8 cellular contexts compared by ENCODE assay signal in the genomic region with DNA sequence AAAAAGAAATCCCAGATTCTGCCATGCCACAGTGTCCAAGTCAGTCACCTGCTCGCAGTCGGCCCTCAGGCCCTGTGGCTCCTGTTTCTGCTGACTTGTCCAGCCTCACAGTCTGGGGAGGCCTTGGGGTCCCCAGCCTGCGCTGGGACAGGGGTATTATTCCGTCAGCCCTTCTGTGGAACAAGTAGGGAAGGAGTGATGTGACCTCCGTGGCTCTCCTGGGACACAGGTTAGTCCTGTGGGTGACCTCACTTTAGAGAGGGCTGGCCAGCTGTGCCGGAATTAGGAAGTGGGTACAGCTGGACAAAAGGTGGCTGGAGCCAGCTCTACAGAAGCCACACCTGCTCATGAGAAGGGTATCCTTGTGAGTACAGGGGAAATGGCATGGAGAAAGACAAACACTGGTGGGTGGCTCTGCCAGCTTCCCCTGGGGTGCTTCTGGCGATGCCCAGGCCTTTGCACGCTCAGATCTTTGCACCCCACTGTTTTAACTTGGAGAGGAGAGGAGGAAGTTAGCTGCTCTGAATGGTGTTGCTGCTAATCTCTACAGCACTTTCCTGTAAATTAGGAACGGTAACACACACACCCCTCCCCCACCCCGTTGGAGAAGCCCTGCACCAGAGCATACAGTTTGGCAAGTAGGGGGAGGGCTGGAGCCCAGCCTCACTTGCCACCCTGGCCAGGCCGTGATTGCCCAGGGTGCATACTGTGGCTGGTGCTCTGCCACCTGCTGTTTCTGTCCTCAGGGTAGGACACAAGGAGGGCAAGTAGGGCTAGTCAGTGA. TPM values are rescaled to one million over a fixed set of nuclear protein-coding genes. Genes with fewer than 3 reads are reported as not detected.
DNase-seq lines count a peak whose midpoint lies in the region; ATAC-seq and TF ChIP-seq lines count a peak whose summit lies in the region.
"Not testable (repeated sequence)": the region's sequence is repeated elsewhere in the genome, so short reads cannot be mapped to it uniquely, and the experiment has no call there.

No MANE protein-coding gene starts in this region.

- H3K9me3 ChIP-seq in OCI-LY7 (ENCODE audit: low read length); mesenchymal stem cell (ENCODE audit: control insufficient read depth, low read length): not testable (repeated sequence)

- H3K79me2 ChIP-seq in OCI-LY7 (ENCODE audit: insufficient read depth, low read depth, low read length): not testable (repeated sequence)

- DNase-seq in COR-L47 (lab: John Stamatoyannopoulos, UW) (peak; percentile 79), HT-29 (ENCODE audit: low spot score) (peak; percentile 59), NCI-H2081 (lab: John Stamatoyannopoulos, UW) (peak; percentile 79 to 96), OCI-LY7 (ENCODE audit: low spot score) (peak; percentile 21), Right ventricle myocardium superior (peak; percentile 51)
- DNase-seq in activated CD4-positive, alpha-beta T cell treated with anti-CD3 and anti-CD28 coated beads for 36 hours; mesenchymal stem cell; stimulated activated effector memory CD8-positive, alpha-beta T cell treated with anti-CD3 and anti-CD28 coated beads, Interleukin-12 subunit alpha, Interleukin-12 subunit beta, amount 100 ng/mL, for 72 hours (ENCODE audit: low spot score in 2 of 2): not testable (repeated sequence)

- not testable (repeated sequence) for H2BK5ac ChIP-seq in mesenchymal stem cell (ENCODE audit: low read depth, low read length, poor library complexity, severe bottlenecking)

- H3K27ac ChIP-seq in OCI-LY7 (ENCODE audit: low read depth, low read length, poor library complexity, severe bottlenecking); mesenchymal stem cell (ENCODE audit: low read length, poor library complexity, severe bottlenecking): not testable (repeated sequence)

- CTCF ChIA-PET in OCI-LY7 (lab: Charles Lee; ENCODE audit: unreplicated experiment); activated CD4-positive, alpha-beta T cell treated with anti-CD3 and anti-CD28 coated beads for 36 hours (lab: Charles Lee): not testable (repeated sequence)

- H3K79me1 ChIP-seq in mesenchymal stem cell (replicated peaks; ENCODE audit: low read length, poor library complexity, severe bottlenecking): peaks cover 26% of the 10 kb centered on the region

- not testable (repeated sequence) for H2BK120ac ChIP-seq in mesenchymal stem cell (ENCODE audit: low read depth, low read length)

- not testable (repeated sequence) for H3K9ac ChIP-seq in mesenchymal stem cell (ENCODE audit: low read length)

- not testable (repeated sequence) for H4K8ac ChIP-seq in mesenchymal stem cell (ENCODE audit: low read length)

- not testable (repeated sequence) for H2AFZ ChIP-seq in OCI-LY7 (ENCODE audit: low read length); mesenchymal stem cell (ENCODE audit: low read depth, low read length)

- H3K4me3 Mint-ChIP-seq in activated CD4-positive, alpha-beta T cell treated with anti-CD3 and anti-CD28 coated beads for 36 hours; stimulated activated effector memory CD8-positive, alpha-beta T cell treated with anti-CD3 and anti-CD28 coated beads, Interleukin-12 subunit alpha, Interleukin-12 subunit beta, amount 100 ng/mL, for 72 hours: not testable (repeated sequence)

- not testable (repeated sequence) for H3K9me3 Mint-ChIP-seq in activated CD4-positive, alpha-beta T cell treated with anti-CD3 and anti-CD28 coated beads for 36 hours (ENCODE audit: low read depth); stimulated activated effector memory CD8-positive, alpha-beta T cell treated with anti-CD3 and anti-CD28 coated beads, Interleukin-12 subunit alpha, Interleukin-12 subunit beta, amount 100 ng/mL, for 72 hours

- not testable (repeated sequence) for H3K9me2 ChIP-seq in OCI-LY7 (ENCODE audit: insufficient read depth, low read length)

- not testable (repeated sequence) for H3K4me3 ChIP-seq in OCI-LY7 (ENCODE audit: low read depth, low read length, poor library complexity, severe bottlenecking); mesenchymal stem cell (ENCODE audit: insufficient read depth in 1 of 2, low read depth in 1 of 2, low read length in 2 of 2)

- POLR2A ChIA-PET in OCI-LY7 (lab: Charles Lee): interaction anchor here (0.6 to 1.2 kb wide), 3 partner anchors 11 to 82 kb away, joined by 3 to 5 read pairs (median 3); no protein-coding TSS in a partner anchor
- POLR2A ChIA-PET in activated CD4-positive, alpha-beta T cell treated with anti-CD3 and anti-CD28 coated beads for 36 hours (lab: Charles Lee): not testable (repeated sequence)

- TF ChIP-seq CTCF in OCI-LY7 (conservative IDR thresholded peaks at IDR 0.05; ENCODE audit: low read length): not testable (repeated sequence)

- not testable (repeated sequence) for H3K27me3 ChIP-seq in mesenchymal stem cell (ENCODE audit: control insufficient read depth in 1 of 2, insufficient read depth in 1 of 2, low read length in 2 of 2)

- H2BK15ac ChIP-seq in mesenchymal stem cell (ENCODE audit: low read depth, poor library complexity, severe bottlenecking): not testable (repeated sequence)

- peak overlapping the region in 1 of 2 experiments; percentile 57 for H3K18ac ChIP-seq in mesenchymal stem cell (ENCODE audit: low read depth in 1 of 2, low read length in 2 of 2)

- peak overlapping the region; percentile 51 for H3K4me2 ChIP-seq in OCI-LY7 (ENCODE audit: low read length)
- H3K4me2 ChIP-seq in mesenchymal stem cell (ENCODE audit: low read length, poor library complexity, severe bottlenecking): not testable (repeated sequence)

- H3K27ac Mint-ChIP-seq in activated CD4-positive, alpha-beta T cell treated with anti-CD3 and anti-CD28 coated beads for 36 hours; stimulated activated effector memory CD8-positive, alpha-beta T cell treated with anti-CD3 and anti-CD28 coated beads, Interleukin-12 subunit alpha, Interleukin-12 subunit beta, amount 100 ng/mL, for 72 hours: not testable (repeated sequence)

- H3K23ac ChIP-seq in mesenchymal stem cell (ENCODE audit: low read length in 2 of 2): not testable (repeated sequence)

- H3K36me3 Mint-ChIP-seq in activated CD4-positive, alpha-beta T cell treated with anti-CD3 and anti-CD28 coated beads for 36 hours (ENCODE audit: low read depth); stimulated activated effector memory CD8-positive, alpha-beta T cell treated with anti-CD3 and anti-CD28 coated beads, Interleukin-12 subunit alpha, Interleukin-12 subunit beta, amount 100 ng/mL, for 72 hours: not testable (repeated sequence)

- H3K27me3 Mint-ChIP-seq in activated CD4-positive, alpha-beta T cell treated with anti-CD3 and anti-CD28 coated beads for 36 hours: not testable (repeated sequence)

- H3K36me3 ChIP-seq in OCI-LY7 (ENCODE audit: insufficient read depth, low read length); mesenchymal stem cell (ENCODE audit: control insufficient read depth in 1 of 2, insufficient read depth in 2 of 2, low read depth in 1 of 2, low read length in 2 of 2): not testable (repeated sequence)

- BruUV-seq in OCI-LY7 (replicated peaks; lab: Mats Ljungman, UMichigan): not testable (repeated sequence)

- not testable (repeated sequence) for H2AK5ac ChIP-seq in mesenchymal stem cell (ENCODE audit: low read length, severe bottlenecking)

- not testable (repeated sequence) for H2BK12ac ChIP-seq in mesenchymal stem cell (ENCODE audit: low read length in 2 of 2)

- H4K20me1 ChIP-seq in OCI-LY7 (ENCODE audit: insufficient read depth, low read length): not testable (repeated sequence)

- H3K4me1 Mint-ChIP-seq in activated CD4-positive, alpha-beta T cell treated with anti-CD3 and anti-CD28 coated beads for 36 hours: not testable (repeated sequence)
- H3K4me1 Mint-ChIP-seq in stimulated activated effector memory CD8-positive, alpha-beta T cell treated with anti-CD3 and anti-CD28 coated beads, Interleukin-12 subunit alpha, Interleukin-12 subunit beta, amount 100 ng/mL, for 72 hours: peaks cover 15% of the 10 kb centered on the region

- intact Hi-C loops in OCI-LY7 (cut with micrococcal nuclease; ENCODE audit: unreplicated experiment); activated CD4-positive, alpha-beta T cell treated with anti-CD3 and anti-CD28 coated beads for 36 hours (cut with DNase I, micrococcal nuclease): not testable (repeated sequence)
- intact Hi-C loops in Right ventricle myocardium superior (cut with DNase I): loop anchor here (5.0 kb wide), 1 partner anchor 34 kb away; no protein-coding TSS in a partner anchor

- peak; percentile 42 for ATAC-seq in activated CD4-positive, alpha-beta T cell treated with anti-CD3 and anti-CD28 coated beads for 36 hours
- ATAC-seq in Right ventricle myocardium superior (ENCODE audit: poor library complexity): not testable (repeated sequence)
- peak; percentile 40 for ATAC-seq in stimulated activated effector memory CD8-positive, alpha-beta T cell treated with anti-CD3 and anti-CD28 coated beads, Interleukin-12 subunit alpha, Interleukin-12 subunit beta, amount 100 ng/mL, for 72 hours

- peak overlapping the region; percentile 50 for H4K91ac ChIP-seq in mesenchymal stem cell (ENCODE audit: low read length)

- not testable (repeated sequence) for H3K4ac ChIP-seq in mesenchymal stem cell (ENCODE audit: low read depth in 1 of 2, low read length in 2 of 2)

- peak overlapping the region in 1 of 2 experiments; percentile 28 for H3K14ac ChIP-seq in mesenchymal stem cell (ENCODE audit: low read length in 2 of 2)

- H3K4me1 ChIP-seq in OCI-LY7 (ENCODE audit: insufficient read depth, low read length, poor library complexity, severe bottlenecking) (peaks cover 28% of the 10 kb centered on the region), mesenchymal stem cell (ENCODE audit: control insufficient read depth, insufficient read depth, low read depth, low read length) (peaks cover 11% of the 10 kb centered on the region)

- 62% methylated on average over 7 of the region's 11 CpGs for WGBS in mesenchymal stem cell

RNA-seq across cellular contexts. Expression of gene ST3GAL4, which starts 13.0 kb away (rescaled TPM):
- 140 and 158 TPM in 2 replicates for total RNA-seq in HT-29 (2014; rRNA removed; shearing (Covaris generic))
- total RNA-seq in OCI-LY7 (2014; rRNA removed; shearing (Covaris generic)): 10.0 and 14.3 TPM in 2 replicates
- total RNA-seq in OCI-LY7 (2022) (17.4 and 18.8 TPM in 2 replicates), Right ventricle myocardium superior (36.5 TPM)
- 1 to 10 TPM; 7.5 to 9.1 TPM for total RNA-seq in activated CD4-positive, alpha-beta T cell treated with anti-CD3 and anti-CD28 coated beads for 36 hours
- polyA plus RNA-seq in mesenchymal stem cell (2013, experiment 1 of 2): 11.1 TPM
- 11.5 TPM for polyA plus RNA-seq in mesenchymal stem cell (2013, experiment 2 of 2)
